ENCODE assay signal across 9 cellular contexts in the genomic region with DNA sequence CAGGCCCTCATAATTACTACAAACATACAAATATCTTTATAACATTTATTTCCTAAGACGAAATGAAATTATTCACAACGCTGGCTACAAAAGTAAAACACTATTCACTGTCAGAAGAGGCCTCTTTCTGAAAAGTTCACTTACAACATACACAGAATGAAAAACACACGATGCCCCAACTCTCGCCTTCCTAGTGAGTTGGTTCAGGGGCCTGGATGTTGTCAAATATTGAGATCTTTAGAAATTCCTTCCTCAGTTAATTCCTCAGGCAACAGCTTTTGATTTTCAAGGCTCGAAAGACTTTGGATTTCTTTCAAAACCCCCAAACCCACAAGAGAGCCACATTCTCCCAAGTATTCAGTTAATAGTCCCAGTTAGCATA. TPM values are rescaled to one million over a fixed set of nuclear protein-coding genes. Genes with fewer than 3 reads are reported as not detected.
DNase-seq lines count a peak whose midpoint lies in the region; ATAC-seq and TF ChIP-seq lines count a peak whose summit lies in the region.
"Had no signal": no experiment of that assay in that cellular context is flagged by ENCODE, and none has a peak within 500 bp of the region (broad histone marks: within the 10 kb centered on the region; RNA-seq: fewer than 3 reads in every experiment).

No MANE protein-coding gene starts in this region.

- H3K36me3 Mint-ChIP-seq in CD8-positive, alpha-beta memory T cell, result peaks cover 0 to 13% (median 2%) of the 10 kb centered on the region in 3 donors

- H3K27ac ChIP-seq in CD8-positive, alpha-beta memory T cell (ENCODE audit: low read depth, low read length), result no peak overlapping the region
- H3K27ac ChIP-seq in SJSA1, result peak overlapping the region; percentile 94
- peak overlapping the region; percentile 81 to 85 for H3K27ac ChIP-seq in prostate gland

- WGBS in prostate gland, result 14% methylated on average over 5 of the region's 5 CpGs

- no peaks in the 10 kb centered on the region for H3K27me3 Mint-ChIP-seq in CD8-positive, alpha-beta memory T cell

- H3K27ac Mint-ChIP-seq in CD8-positive, alpha-beta memory T cell, result peak overlapping the region in 5 of 8 donors; percentile 57 to 85 (median 77)

- POLR2A ChIA-PET in CD8-positive, alpha-beta memory T cell (lab: Charles Lee), result no interaction called here

- no peak for TF ChIP-seq POLR2A in prostate gland (IDR thresholded peaks at IDR 0.05)

- no peak overlapping the region for H3K4me3 ChIP-seq in CD8-positive, alpha-beta memory T cell (ENCODE audit: low read length)
- H3K4me3 ChIP-seq in SJSA1 (peak overlapping the region; percentile 45), epithelial cell of proximal tubule (ENCODE audit: low read depth, low read length) (peak overlapping the region; percentile 55), prostate gland (peak overlapping the region; percentile 22 to 36)

- ATAC-seq in GM21723 (IDR thresholded peaks at IDR 0.05; ENCODE audit: unreplicated experiment) (no peak), HG03521 (IDR thresholded peaks at IDR 0.05; ENCODE audit: unreplicated experiment) (no peak)

- H3K4me1 Mint-ChIP-seq in CD8-positive, alpha-beta memory T cell, result peaks cover 10 to 18% (median 15%) of the 10 kb centered on the region in 3 donors

- H3K4me1 ChIP-seq in CD8-positive, alpha-beta memory T cell (ENCODE audit: insufficient read depth, low read length), result no peaks in the 10 kb centered on the region
- H3K4me1 ChIP-seq in SJSA1 (replicated peaks) (peaks cover 44% of the 10 kb centered on the region), prostate gland (replicated peaks) (no peaks in the 10 kb centered on the region)

- no peak for DNase-seq in CD8-positive, alpha-beta memory T cell
- DNase-seq in SJSA1 (ENCODE audit: low read depth in 1 of 2, low spot score in 2 of 2) (no peak), epithelial cell of proximal tubule (ENCODE audit: low read depth) (no peak), prostate gland (ENCODE audit: low spot score) (no peak), Kasumi-1 (lab: John Stamatoyannopoulos, UW) (no peak)
- no peak for DNase-seq in central memory CD4-positive, alpha-beta T cell

- H3K9me3 ChIP-seq in CD8-positive, alpha-beta memory T cell (ENCODE audit: low read length), result no peaks in the 10 kb centered on the region
- H3K9me3 ChIP-seq in SJSA1 (replicated peaks), result no peaks in the 10 kb centered on the region
- H3K9me3 ChIP-seq in prostate gland, result no peaks in the 10 kb centered on the region

- TF ChIP-seq CTCF in epithelial cell of proximal tubule (conservative IDR thresholded peaks at IDR 0.05; ENCODE audit: low read depth, low read length), result no peak
- TF ChIP-seq CTCF in prostate gland (IDR thresholded peaks at IDR 0.05), result no peak

- peak overlapping the region; percentile 50 to 86 (median 75) for H3K4me3 Mint-ChIP-seq in CD8-positive, alpha-beta memory T cell

- no peaks in the 10 kb centered on the region for H3K36me3 ChIP-seq in CD8-positive, alpha-beta memory T cell (ENCODE audit: insufficient read depth, low read length)
- H3K36me3 ChIP-seq in SJSA1 (peaks cover 42% of the 10 kb centered on the region), prostate gland (peaks cover 0 to 6% of the 10 kb centered on the region in 2 donors)

- intact Hi-C loops in prostate gland (cut with DNase I), result loop anchor here (5.0 kb wide), 1 partner anchor 66 kb away; no protein-coding TSS in a partner anchor

- CTCF ChIA-PET in CD8-positive, alpha-beta memory T cell (lab: Charles Lee), result interaction anchor here (1.5 kb wide), 1 partner anchor 68 kb away, joined by 3 read pairs; no protein-coding TSS in a partner anchor

- H3K27me3 ChIP-seq in CD8-positive, alpha-beta memory T cell (ENCODE audit: insufficient read depth, low read length, poor library complexity, severe bottlenecking), result no peaks in the 10 kb centered on the region
- H3K27me3 ChIP-seq in SJSA1 (replicated peaks), result no peaks in the 10 kb centered on the region
- H3K27me3 ChIP-seq in prostate gland (replicated peaks; ENCODE audit: insufficient read depth), result no peaks in the 10 kb centered on the region

- peaks cover 0 to 7% (median 0%) of the 10 kb centered on the region in 5 donors for H3K9me3 Mint-ChIP-seq in CD8-positive, alpha-beta memory T cell

RNA-seq across cellular contexts. Expression of gene KCNE1, which starts 14.2 kb away (rescaled TPM):
- under 1 TPM; 0.11 TPM for total RNA-seq in CD8-positive, alpha-beta memory T cell
- polyA plus RNA-seq in CD8-positive, alpha-beta memory T cell, result not detected
- 0.16 and 2.2 TPM in 2 replicates for total RNA-seq in SJSA1 (2014; rRNA removed; shearing (Covaris generic))
- 0.22 TPM in 1 of 2 replicates, not detected in the other for total RNA-seq in epithelial cell of proximal tubule
- total RNA-seq in prostate gland, result 1 to 10 TPM in 1 of 2 donors, under 1 TPM in 1; 0.32 to 6.7 TPM
- total RNA-seq: NCI-H460 had no signal
